1 cellular context compared by ENCODE assay signal in the genomic region with DNA sequence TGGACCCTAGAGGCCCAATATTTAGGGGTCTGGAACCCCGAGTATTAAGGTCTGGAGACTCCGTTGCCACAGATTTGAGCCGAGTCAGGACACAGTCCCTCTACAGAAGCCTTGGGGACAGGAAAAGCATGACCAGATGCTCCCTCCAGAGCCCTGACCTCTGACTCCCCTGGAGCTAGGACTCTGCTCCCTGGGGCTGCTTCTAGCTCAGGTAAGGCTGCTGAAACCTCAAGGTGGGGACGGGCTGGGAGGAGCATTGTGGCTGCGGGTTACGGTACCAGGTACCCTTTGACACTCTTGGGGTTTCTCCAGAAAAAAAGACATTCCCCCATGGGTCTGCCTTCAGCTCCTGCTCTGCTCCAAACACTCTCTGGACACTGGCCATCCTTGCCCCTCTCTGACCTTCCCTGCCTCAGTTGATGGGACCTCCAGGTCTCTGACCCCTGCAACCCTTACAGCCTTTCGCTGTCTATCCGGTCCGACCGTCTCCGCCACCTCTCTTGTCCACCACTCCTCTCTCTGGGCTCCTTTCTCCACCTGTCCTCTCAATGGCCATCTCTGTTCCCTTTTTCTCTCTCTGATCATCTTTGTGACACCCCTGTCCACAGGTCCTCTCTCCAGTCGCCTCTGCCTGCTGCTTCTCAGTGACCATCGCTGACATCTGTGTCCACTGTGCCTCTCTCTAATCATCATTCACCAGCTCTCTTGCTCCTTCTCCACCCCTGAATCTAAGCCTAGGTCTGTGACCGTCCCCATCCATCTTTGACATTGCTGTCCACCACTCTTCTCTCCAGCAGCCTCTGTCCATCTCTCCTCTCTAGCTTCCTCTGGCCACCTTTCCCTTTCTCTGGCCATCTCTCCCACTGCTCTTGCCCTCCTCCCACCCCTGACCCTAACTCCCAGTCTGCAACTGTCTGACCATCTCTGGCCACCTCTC.
TF ChIP-seq lines count a peak whose summit lies in the region.

No MANE protein-coding gene starts in this region.

TF ChIP-seq in A549, 52 proteins besides CTCF, POLR2A, EP300 and RAD21 (continued from another document):
- TF ChIP-seq, protein P1, sequence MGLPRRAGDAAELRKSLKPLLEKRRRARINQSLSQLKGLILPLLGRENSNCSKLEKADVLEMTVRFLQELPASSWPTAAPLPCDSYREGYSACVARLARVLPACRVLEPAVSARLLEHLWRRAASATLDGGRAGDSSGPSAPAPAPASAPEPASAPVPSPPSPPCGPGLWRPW (IDR thresholded peaks at IDR 0.05), result no peak
- TF ChIP-seq RARB (CRISPR knock-in tag; IDR thresholded peaks at IDR 0.05), result no peak
